Comparison of ENCODE assay signal across 8 cellular contexts in genomic region chr21:38159355-38159754, GRCh38.
DNase-seq lines count a peak whose midpoint lies in the region; ATAC-seq, FAIRE-seq and TF ChIP-seq lines count a peak whose summit lies in the region.

No MANE protein-coding gene starts in this region.

- no peaks in the 10 kb centered on the region for H3K4me1 Mint-ChIP-seq in activated T-helper 17 cell treated with anti-CD3 and anti-CD28 coated beads, Interleukin-2, amount 50 U/mL, for 72 hours

- no peak overlapping the region for H3K4me3 ChIP-seq in DND-41 (ENCODE audit: low read depth in 1 of 2, low read length in 2 of 2)

- H3K4me3 Mint-ChIP-seq in activated T-helper 17 cell treated with anti-CD3 and anti-CD28 coated beads, Interleukin-2, amount 50 U/mL, for 72 hours: no peak overlapping the region

- H3K27ac ChIP-seq in DND-41 (ENCODE audit: low read length): no peak overlapping the region

- no peaks in the 10 kb centered on the region for H3K9me3 ChIP-seq in DND-41 (ENCODE audit: insufficient read depth, low read length, severe bottlenecking)

- peaks cover 14% of the 10 kb centered on the region for H3K27me3 Mint-ChIP-seq in activated T-helper 17 cell treated with anti-CD3 and anti-CD28 coated beads, Interleukin-2, amount 50 U/mL, for 72 hours

- H3K27me3 ChIP-seq in DND-41 (ENCODE audit: insufficient read depth, low read length, poor library complexity): peaks cover 16% of the 10 kb centered on the region

- no peak overlapping the region for H3K9ac ChIP-seq in DND-41 (ENCODE audit: low read depth, low read length)

- no peaks in the 10 kb centered on the region for H3K4me1 ChIP-seq in DND-41 (ENCODE audit: insufficient read depth, low read length)

- peak; percentile 11 for FAIRE-seq in RCC 7860 (lab: Jason Lieb, UNC)

- H3K36me3 Mint-ChIP-seq in activated T-helper 17 cell treated with anti-CD3 and anti-CD28 coated beads, Interleukin-2, amount 50 U/mL, for 72 hours (ENCODE audit: low read depth): no peaks in the 10 kb centered on the region

- no peak overlapping the region for H3K27ac Mint-ChIP-seq in activated T-helper 17 cell treated with anti-CD3 and anti-CD28 coated beads, Interleukin-2, amount 50 U/mL, for 72 hours

- DNase-seq in DND-41: peak; percentile 66
- peak in 67 of 76 experiments; percentile 3 to 80 (median 50) for DNase-seq in HUDEP-2 (lab: John Stamatoyannopoulos, UW; ENCODE audit: unreplicated experiment in 76 of 76)
- DNase-seq in RCC 7860 (ENCODE audit: low spot score): peak; percentile 44
- DNase-seq in glomerular visceral epithelial cell (ENCODE audit: extremely low spot score): peak; percentile 67
- peak; percentile 77 for DNase-seq in renal cortical epithelial cell (ENCODE audit: low read depth)

- H2AFZ ChIP-seq in DND-41 (ENCODE audit: low read depth, low read length): no peak overlapping the region

- no peaks in the 10 kb centered on the region for H3K79me2 ChIP-seq in DND-41 (ENCODE audit: insufficient read depth, low read length)

- H3K36me3 ChIP-seq in DND-41 (ENCODE audit: insufficient read depth, low read length): no peaks in the 10 kb centered on the region

- ATAC-seq in DND-41 (ENCODE audit: insufficient read depth, low read depth): peak; percentile 77
- ATAC-seq in activated T-helper 17 cell treated with anti-CD3 and anti-CD28 coated beads, Interleukin-2, amount 50 U/mL, for 72 hours (replicated peaks): peak; percentile 45
- no peak for ATAC-seq in HG02571 (IDR thresholded peaks at IDR 0.05; ENCODE audit: unreplicated experiment)
- ATAC-seq in GM21526 (IDR thresholded peaks at IDR 0.05; ENCODE audit: low FRiP score, unreplicated experiment): no peak

- TF ChIP-seq CTCF in DND-41 (IDR thresholded peaks at IDR 0.05; ENCODE audit: borderline replicate concordance, extremely low read depth, low read length, poor library complexity, severe bottlenecking): peak; percentile 94

- no peaks in the 10 kb centered on the region for H3K9me3 Mint-ChIP-seq in activated T-helper 17 cell treated with anti-CD3 and anti-CD28 coated beads, Interleukin-2, amount 50 U/mL, for 72 hours

- no peaks in the 10 kb centered on the region for H4K20me1 ChIP-seq in DND-41 (ENCODE audit: insufficient read depth, low read length)

- H3K4me2 ChIP-seq in DND-41 (ENCODE audit: insufficient read depth, low read length): no peak overlapping the region

Comparison
In these comparisons a context has a peak if more than half of its experiments do, and no peak if none do; other contexts are left out.
1. ATAC-seq: peak in DND-41 (single experiment) and activated T-helper 17 cell treated with anti-CD3 and anti-CD28 coated beads, Interleukin-2, amount 50 U/mL, for 72 hours (single experiment); none in HG02571 (single experiment) and GM21526 (single experiment).
2. Peak in every context shown above with its lines, with median percentiles within 50 percentile points of each other: DNase-seq.